In genomic region chr20:46324960-46325703, GRCh38 we compare ENCODE assay signal across 8 cellular contexts. TPM values are rescaled to one million over a fixed set of nuclear protein-coding genes. Genes with fewer than 3 reads are reported as not detected.
A peak's percentile ranks its signal among the peaks of the same experiment; 100 is the strongest.
DNase-seq lines count a peak whose midpoint lies in the region; ATAC-seq and TF ChIP-seq lines count a peak whose summit lies in the region.

No MANE protein-coding gene starts in this region.

- ATAC-seq in activated CD4-positive, alpha-beta T cell treated with anti-CD3 and anti-CD28 coated beads for 36 hours: no peak
- ATAC-seq in stimulated activated effector memory CD8-positive, alpha-beta T cell treated with anti-CD3 and anti-CD28 coated beads, Interleukin-12 subunit alpha, Interleukin-12 subunit beta, amount 100 ng/mL, for 72 hours: peak; percentile 27
- ATAC-seq in GM21737 (IDR thresholded peaks at IDR 0.05; ENCODE audit: unreplicated experiment): no peak
- ATAC-seq in omental fat pad (ENCODE audit: low FRiP score): no peak

- H3K36me3 Mint-ChIP-seq in activated CD4-positive, alpha-beta T cell treated with anti-CD3 and anti-CD28 coated beads for 36 hours (ENCODE audit: low read depth): no peaks in the 10 kb centered on the region
- no peaks in the 10 kb centered on the region for H3K36me3 Mint-ChIP-seq in activated CD4-positive, alpha-beta T cell treated with anti-CD3 and anti-CD28 coated beads, Interleukin-2, amount 10 ng/mL, durations not matched to agents 7 days and 5 days (ENCODE audit: low read depth)
- no peaks in the 10 kb centered on the region for H3K36me3 Mint-ChIP-seq in stimulated activated effector memory CD8-positive, alpha-beta T cell treated with anti-CD3 and anti-CD28 coated beads, Interleukin-12 subunit alpha, Interleukin-12 subunit beta, amount 100 ng/mL, for 72 hours

- no peak overlapping the region for H3K4me3 ChIP-seq in cardiac fibroblast (replicated peaks in 1 of 2; ENCODE audit: low read depth in 2 of 2, low read length in 2 of 2)

- no peaks in the 10 kb centered on the region for H3K4me1 Mint-ChIP-seq in activated CD4-positive, alpha-beta T cell treated with anti-CD3 and anti-CD28 coated beads for 36 hours
- no peaks in the 10 kb centered on the region for H3K4me1 Mint-ChIP-seq in activated CD4-positive, alpha-beta T cell treated with anti-CD3 and anti-CD28 coated beads, Interleukin-2, amount 10 ng/mL, durations not matched to agents 7 days and 5 days
- H3K4me1 Mint-ChIP-seq in stimulated activated effector memory CD8-positive, alpha-beta T cell treated with anti-CD3 and anti-CD28 coated beads, Interleukin-12 subunit alpha, Interleukin-12 subunit beta, amount 100 ng/mL, for 72 hours: no peaks in the 10 kb centered on the region

- H3K9me3 Mint-ChIP-seq in activated CD4-positive, alpha-beta T cell treated with anti-CD3 and anti-CD28 coated beads for 36 hours (ENCODE audit: low read depth): no peaks in the 10 kb centered on the region
- no peaks in the 10 kb centered on the region for H3K9me3 Mint-ChIP-seq in activated CD4-positive, alpha-beta T cell treated with anti-CD3 and anti-CD28 coated beads, Interleukin-2, amount 10 ng/mL, durations not matched to agents 7 days and 5 days
- H3K9me3 Mint-ChIP-seq in stimulated activated effector memory CD8-positive, alpha-beta T cell treated with anti-CD3 and anti-CD28 coated beads, Interleukin-12 subunit alpha, Interleukin-12 subunit beta, amount 100 ng/mL, for 72 hours: no peaks in the 10 kb centered on the region

- CTCF ChIA-PET in activated CD4-positive, alpha-beta T cell treated with anti-CD3 and anti-CD28 coated beads for 36 hours (lab: Charles Lee): interaction anchor here (1.0 to 2.3 kb wide), 3 partner anchors 18 to 21 kb away, joined by 3 to 6 read pairs (median 5); no protein-coding TSS in a partner anchor
- CTCF ChIA-PET in activated CD4-positive, alpha-beta T cell treated with anti-CD3 and anti-CD28 coated beads, Interleukin-2, amount 10 ng/mL, durations not matched to agents 7 days and 5 days (lab: Charles Lee): no interaction called here

- H3K27ac Mint-ChIP-seq in activated CD4-positive, alpha-beta T cell treated with anti-CD3 and anti-CD28 coated beads for 36 hours: no peak overlapping the region
- no peak overlapping the region for H3K27ac Mint-ChIP-seq in activated CD4-positive, alpha-beta T cell treated with anti-CD3 and anti-CD28 coated beads, Interleukin-2, amount 10 ng/mL, durations not matched to agents 7 days and 5 days
- H3K27ac Mint-ChIP-seq in stimulated activated effector memory CD8-positive, alpha-beta T cell treated with anti-CD3 and anti-CD28 coated beads, Interleukin-12 subunit alpha, Interleukin-12 subunit beta, amount 100 ng/mL, for 72 hours: no peak overlapping the region

- no peak overlapping the region for H3K4me3 Mint-ChIP-seq in activated CD4-positive, alpha-beta T cell treated with anti-CD3 and anti-CD28 coated beads for 36 hours
- no peak overlapping the region for H3K4me3 Mint-ChIP-seq in activated CD4-positive, alpha-beta T cell treated with anti-CD3 and anti-CD28 coated beads, Interleukin-2, amount 10 ng/mL, durations not matched to agents 7 days and 5 days
- no peak overlapping the region for H3K4me3 Mint-ChIP-seq in stimulated activated effector memory CD8-positive, alpha-beta T cell treated with anti-CD3 and anti-CD28 coated beads, Interleukin-12 subunit alpha, Interleukin-12 subunit beta, amount 100 ng/mL, for 72 hours

- peak; percentile 31 for DNase-seq in activated CD4-positive, alpha-beta T cell treated with anti-CD3 and anti-CD28 coated beads for 36 hours
- no peak for DNase-seq in activated CD4-positive, alpha-beta T cell treated with anti-CD3 and anti-CD28 coated beads, Interleukin-2, amount 10 ng/mL, durations not matched to agents 7 days and 5 days
- DNase-seq in MV-4-11 (lab: John Stamatoyannopoulos, UW) (peak; percentile 20), cardiac fibroblast (ENCODE audit: low read depth in 2 of 2) (peak; percentile 41 to 54), omental fat pad (ENCODE audit: low spot score) (no peak)
- no peak for DNase-seq in stimulated activated effector memory CD8-positive, alpha-beta T cell treated with anti-CD3 and anti-CD28 coated beads, Interleukin-12 subunit alpha, Interleukin-12 subunit beta, amount 100 ng/mL, for 72 hours (ENCODE audit: low spot score in 2 of 2)
- DNase-seq in stimulated activated CD4-positive, alpha-beta T cell treated with anti-CD3 and anti-CD28 coated beads, Interleukin-2, amount 100 ng/mL, for 48 hours: no peak

- intact Hi-C loops in activated CD4-positive, alpha-beta T cell treated with anti-CD3 and anti-CD28 coated beads for 36 hours (cut with DNase I, micrococcal nuclease): no loop called here

- POLR2A ChIA-PET in activated CD4-positive, alpha-beta T cell treated with anti-CD3 and anti-CD28 coated beads for 36 hours (lab: Charles Lee): no interaction called here
- POLR2A ChIA-PET in activated CD4-positive, alpha-beta T cell treated with anti-CD3 and anti-CD28 coated beads, Interleukin-2, amount 10 ng/mL, durations not matched to agents 7 days and 5 days (lab: Charles Lee): no interaction called here

- TF ChIP-seq CTCF in cardiac fibroblast (IDR thresholded peaks at IDR 0.05; ENCODE audit: low read depth, low read length) (peak; percentile 54), omental fat pad (IDR thresholded peaks at IDR 0.05) (no peak)

- H3K27me3 Mint-ChIP-seq in activated CD4-positive, alpha-beta T cell treated with anti-CD3 and anti-CD28 coated beads for 36 hours: peaks cover 15% of the 10 kb centered on the region
- H3K27me3 Mint-ChIP-seq in activated CD4-positive, alpha-beta T cell treated with anti-CD3 and anti-CD28 coated beads, Interleukin-2, amount 10 ng/mL, durations not matched to agents 7 days and 5 days: peaks cover 14% of the 10 kb centered on the region

RNA-seq across cellular contexts. Expression of gene CDH22, which starts 16.8 kb away (rescaled TPM):
- not detected for total RNA-seq in activated CD4-positive, alpha-beta T cell treated with anti-CD3 and anti-CD28 coated beads for 36 hours
- total RNA-seq in activated CD4-positive, alpha-beta T cell treated with anti-CD3 and anti-CD28 coated beads, Interleukin-2, amount 10 ng/mL, durations not matched to agents 7 days and 5 days: not detected
- total RNA-seq in omental fat pad: under 1 TPM; 0.24 to 0.46 (median 0.31) TPM

Comparison
In these comparisons a context has a peak if more than half of its experiments do, and no peak if none do; other contexts are left out.
1. DNase-seq: peak in activated CD4-positive, alpha-beta T cell treated with anti-CD3 and anti-CD28 coated beads for 36 hours (single experiment), MV-4-11 (single experiment) and cardiac fibroblast (2 of 2); none in activated CD4-positive, alpha-beta T cell treated with anti-CD3 and anti-CD28 coated beads, Interleukin-2, amount 10 ng/mL, durations not matched to agents 7 days and 5 days (single experiment), stimulated activated effector memory CD8-positive, alpha-beta T cell treated with anti-CD3 and anti-CD28 coated beads, Interleukin-12 subunit alpha, Interleukin-12 subunit beta, amount 100 ng/mL, for 72 hours (0 of 2), stimulated activated CD4-positive, alpha-beta T cell treated with anti-CD3 and anti-CD28 coated beads, Interleukin-2, amount 100 ng/mL, for 48 hours (0 of 2) and omental fat pad (single experiment).